25 cellular contexts compared by ENCODE assay signal in the genomic region with DNA sequence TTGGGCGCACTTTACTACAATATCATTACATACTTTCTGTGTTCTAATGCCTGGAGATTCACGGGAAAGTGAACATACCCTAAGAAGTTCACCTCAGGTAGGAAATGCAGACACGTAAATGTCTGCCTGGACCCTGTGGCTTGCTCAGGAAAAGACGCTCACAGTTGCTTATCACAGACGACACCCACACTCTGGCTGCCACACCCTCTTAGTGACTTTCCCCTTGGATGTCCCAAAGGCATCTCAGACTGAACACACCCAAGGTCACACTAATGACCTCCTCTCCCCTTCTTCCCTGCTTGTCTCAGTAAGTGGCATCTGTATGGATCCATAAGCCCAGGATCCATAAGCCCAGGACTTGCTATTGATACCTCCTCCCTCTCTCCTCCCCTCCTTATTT. TPM values are rescaled to one million over a fixed set of nuclear protein-coding genes. Genes with fewer than 3 reads are reported as not detected.
A peak's percentile ranks its signal among the peaks of the same experiment; 100 is the strongest.
DNase-seq lines count a peak whose midpoint lies in the region; ATAC-seq and TF ChIP-seq lines count a peak whose summit lies in the region.
"Had no signal": no experiment of that assay in that cellular context is flagged by ENCODE, and none has a peak within 500 bp of the region (broad histone marks: within the 10 kb centered on the region; RNA-seq: fewer than 3 reads in every experiment).

No MANE protein-coding gene starts in this region.

- H3K9me3 ChIP-seq in CD4-positive, alpha-beta memory T cell (ENCODE audit: control insufficient read depth in 1 of 2, low read length in 2 of 2), result no peaks in the 10 kb centered on the region
- H3K9me3 ChIP-seq in tibial nerve, result no peaks in the 10 kb centered on the region
- H3K9me3 ChIP-seq: BLaER1, SK-N-SH, spleen, uterus had no signal

- no peak overlapping the region for H3K4me3 Mint-ChIP-seq in activated CD8-positive, alpha-beta memory T cell treated with anti-CD3 and anti-CD28 coated beads, Interleukin-2, amount 10 ng/mL, durations not matched to agents 7 days and 5 days
- H3K4me3 Mint-ChIP-seq in CD4-positive, alpha-beta memory T cell, result peak overlapping the region in 7 of 8 donors; percentile 29 to 81 (median 56)
- no peak overlapping the region for H3K4me3 Mint-ChIP-seq in activated CD4-positive, alpha-beta memory T cell treated with anti-CD3 and anti-CD28 coated beads for 36 hours
- peak overlapping the region; percentile 44 to 91 (median 83) for H3K4me3 Mint-ChIP-seq in immature natural killer cell
- H3K4me3 Mint-ChIP-seq: memory B cell; stimulated activated memory B cell treated with anti-CD40 and anti-IgM and Interleukin-4, amounts not matched to agents 10 μg/mL and 1 μg/mL and 100 μg/mL, for 72 hours had no signal

- peaks cover 71% of the 10 kb centered on the region for H3K4me1 Mint-ChIP-seq in activated CD8-positive, alpha-beta memory T cell treated with anti-CD3 and anti-CD28 coated beads, Interleukin-2, amount 10 ng/mL, durations not matched to agents 7 days and 5 days
- H3K4me1 Mint-ChIP-seq in CD4-positive, alpha-beta memory T cell, result peaks cover 67 to 95% (median 81%) of the 10 kb centered on the region in 4 donors
- H3K4me1 Mint-ChIP-seq in activated CD4-positive, alpha-beta memory T cell treated with anti-CD3 and anti-CD28 coated beads for 36 hours (ENCODE audit: low read depth), result peaks cover 83% of the 10 kb centered on the region
- H3K4me1 Mint-ChIP-seq in immature natural killer cell, result peaks cover 95 to 97% of the 10 kb centered on the region in 2 donors
- H3K4me1 Mint-ChIP-seq: memory B cell; stimulated activated memory B cell treated with anti-CD40 and anti-IgM and Interleukin-4, amounts not matched to agents 10 μg/mL and 1 μg/mL and 100 μg/mL, for 72 hours had no signal

- TF ChIP-seq POLR2A in tibial nerve (IDR thresholded peaks at IDR 0.05), result no peak

- CTCF ChIA-PET in activated CD8-positive, alpha-beta memory T cell treated with anti-CD3 and anti-CD28 coated beads, Interleukin-2, amount 10 ng/mL, durations not matched to agents 7 days and 5 days (lab: Charles Lee), result interaction anchor here (0.9 to 1.6 kb wide), 4 partner anchors 93 to 98 kb away, joined by 3 to 7 read pairs (median 5); a partner anchor contains a TSS
- CTCF ChIA-PET in CD4-positive, alpha-beta memory T cell (lab: Charles Lee; ENCODE audit: partially characterized antibody), result interaction anchor here (0.6 to 1.5 kb wide), 14 partner anchors 8 to 355 kb away, joined by 3 to 26 read pairs (median 4); a partner anchor contains a TSS
- CTCF ChIA-PET in activated CD4-positive, alpha-beta memory T cell treated with anti-CD3 and anti-CD28 coated beads for 36 hours (lab: Charles Lee), result interaction anchor here (0.7 to 1.4 kb wide), 5 partner anchors 81 to 97 kb away, joined by 3 to 9 read pairs (median 6); a partner anchor contains a TSS

- H3K36me3 ChIP-seq in CD4-positive, alpha-beta memory T cell (ENCODE audit: insufficient read depth, low read length), result no peaks in the 10 kb centered on the region
- peaks cover 0 to 41% (median 0%) of the 10 kb centered on the region in 3 donors for H3K36me3 ChIP-seq in tibial nerve
- H3K36me3 ChIP-seq: uterus had no signal

- H3K27ac ChIP-seq in CD4-positive, alpha-beta memory T cell (ENCODE audit: low read depth, low read length), result peak overlapping the region; percentile 60
- no peak overlapping the region for H3K27ac ChIP-seq in tibial nerve
- H3K27ac ChIP-seq: BLaER1, uterus had no signal

- intact Hi-C loops in CD4-positive, alpha-beta memory T cell (cut with micrococcal nuclease), result loop anchor here (5.0 to 10.0 kb wide), 3 partner anchors 379 to 1189 kb away; a partner anchor contains a TSS
- intact Hi-C loops in activated CD4-positive, alpha-beta memory T cell treated with anti-CD3 and anti-CD28 coated beads for 36 hours (cut with micrococcal nuclease), result loop anchor here (5.0 to 10.0 kb wide), 4 partner anchors 67 to 607 kb away; no protein-coding TSS in a partner anchor

- H3K9me3 Mint-ChIP-seq in activated CD8-positive, alpha-beta memory T cell treated with anti-CD3 and anti-CD28 coated beads, Interleukin-2, amount 10 ng/mL, durations not matched to agents 7 days and 5 days (ENCODE audit: low read depth), result no peaks in the 10 kb centered on the region
- peaks cover 0 to 4% (median 0%) of the 10 kb centered on the region in 8 donors for H3K9me3 Mint-ChIP-seq in CD4-positive, alpha-beta memory T cell
- H3K9me3 Mint-ChIP-seq in activated CD4-positive, alpha-beta memory T cell treated with anti-CD3 and anti-CD28 coated beads for 36 hours, result no peaks in the 10 kb centered on the region
- no peaks in the 10 kb centered on the region for H3K9me3 Mint-ChIP-seq in immature natural killer cell
- H3K9me3 Mint-ChIP-seq: memory B cell; stimulated activated memory B cell treated with anti-CD40 and anti-IgM and Interleukin-4, amounts not matched to agents 10 μg/mL and 1 μg/mL and 100 μg/mL, for 72 hours had no signal

- ATAC-seq in activated CD8-positive, alpha-beta memory T cell treated with anti-CD3 and anti-CD28 coated beads, Interleukin-2, amount 10 ng/mL, durations not matched to agents 7 days and 5 days, result no peak
- ATAC-seq: left colon; stimulated activated memory B cell treated with anti-CD40 and anti-IgM and Interleukin-4, amounts not matched to agents 10 μg/mL and 1 μg/mL and 100 μg/mL, for 72 hours had no signal

- H3K4me3 ChIP-seq in CD4-positive, alpha-beta memory T cell (ENCODE audit: low read length in 2 of 2), result no peak overlapping the region
- no peak overlapping the region for H3K4me3 ChIP-seq in tibial nerve
- H3K4me3 ChIP-seq: BLaER1, spleen, uterus had no signal

- peaks cover 85% of the 10 kb centered on the region for H3K4me1 ChIP-seq in CD4-positive, alpha-beta memory T cell (ENCODE audit: insufficient read depth, low read length)
- H3K4me1 ChIP-seq in tibial nerve, result peaks cover 0 to 12% (median 0%) of the 10 kb centered on the region in 4 donors
- H3K4me1 ChIP-seq: BLaER1, uterus had no signal

- no peak for TF ChIP-seq EP300 in tibial nerve (IDR thresholded peaks at IDR 0.05)

- H3K27ac Mint-ChIP-seq in activated CD8-positive, alpha-beta memory T cell treated with anti-CD3 and anti-CD28 coated beads, Interleukin-2, amount 10 ng/mL, durations not matched to agents 7 days and 5 days, result peak overlapping the region; percentile 61
- H3K27ac Mint-ChIP-seq in CD4-positive, alpha-beta memory T cell, result peak overlapping the region; percentile 87 to 96 (median 89)
- H3K27ac Mint-ChIP-seq in activated CD4-positive, alpha-beta memory T cell treated with anti-CD3 and anti-CD28 coated beads for 36 hours, result peak overlapping the region; percentile 77
- H3K27ac Mint-ChIP-seq in immature natural killer cell, result peak overlapping the region; percentile 64 to 97 (median 82)
- H3K27ac Mint-ChIP-seq: memory B cell; stimulated activated memory B cell treated with anti-CD40 and anti-IgM and Interleukin-4, amounts not matched to agents 10 μg/mL and 1 μg/mL and 100 μg/mL, for 72 hours had no signal

- no peaks in the 10 kb centered on the region for H3K27me3 ChIP-seq in CD4-positive, alpha-beta memory T cell (ENCODE audit: insufficient read depth, low read length)
- H3K27me3 ChIP-seq in tibial nerve, result no peaks in the 10 kb centered on the region
- H3K27me3 ChIP-seq: BLaER1, spleen, uterus had no signal

- H3K27me3 Mint-ChIP-seq in activated CD8-positive, alpha-beta memory T cell treated with anti-CD3 and anti-CD28 coated beads, Interleukin-2, amount 10 ng/mL, durations not matched to agents 7 days and 5 days, result no peaks in the 10 kb centered on the region
- H3K27me3 Mint-ChIP-seq in CD4-positive, alpha-beta memory T cell, result no peaks in the 10 kb centered on the region
- H3K27me3 Mint-ChIP-seq in activated CD4-positive, alpha-beta memory T cell treated with anti-CD3 and anti-CD28 coated beads for 36 hours, result no peaks in the 10 kb centered on the region
- peaks cover 3 to 12% (median 10%) of the 10 kb centered on the region in 3 donors for H3K27me3 Mint-ChIP-seq in immature natural killer cell (ENCODE audit: low read depth in 3 of 3)
- H3K27me3 Mint-ChIP-seq: memory B cell; stimulated activated memory B cell treated with anti-CD40 and anti-IgM and Interleukin-4, amounts not matched to agents 10 μg/mL and 1 μg/mL and 100 μg/mL, for 72 hours had no signal

- 79 to 94% methylated on average over 5 of the region's 5 CpGs for WGBS in tibial nerve, 2 donors

- POLR2A ChIA-PET in CD4-positive, alpha-beta memory T cell (lab: Charles Lee; ENCODE audit: partially characterized antibody), result interaction anchor here (0.7 to 1.4 kb wide), 7 partner anchors 74 to 136 kb away, joined by 3 to 21 read pairs (median 4); a partner anchor contains a TSS
- POLR2A ChIA-PET in activated CD4-positive, alpha-beta memory T cell treated with anti-CD3 and anti-CD28 coated beads for 36 hours (lab: Charles Lee), result interaction anchor here (0.6 to 1.4 kb wide), 2 partner anchors 97 to 98 kb away, joined by 3 to 10 read pairs; a partner anchor contains a TSS

- H3K36me3 Mint-ChIP-seq in activated CD8-positive, alpha-beta memory T cell treated with anti-CD3 and anti-CD28 coated beads, Interleukin-2, amount 10 ng/mL, durations not matched to agents 7 days and 5 days, result peaks cover 33% of the 10 kb centered on the region
- peaks cover 8 to 9% of the 10 kb centered on the region in 2 donors for H3K36me3 Mint-ChIP-seq in CD4-positive, alpha-beta memory T cell
- H3K36me3 Mint-ChIP-seq in activated CD4-positive, alpha-beta memory T cell treated with anti-CD3 and anti-CD28 coated beads for 36 hours, result peaks cover 34% of the 10 kb centered on the region
- peaks cover 0 to 9% (median 8%) of the 10 kb centered on the region in 3 donors for H3K36me3 Mint-ChIP-seq in immature natural killer cell

- TF ChIP-seq CTCF in tibial nerve (IDR thresholded peaks at IDR 0.05), result no peak

- no peak for DNase-seq in activated CD8-positive, alpha-beta memory T cell treated with anti-CD3 and anti-CD28 coated beads, Interleukin-2, amount 10 ng/mL, durations not matched to agents 7 days and 5 days
- no peak for DNase-seq in activated CD8-positive, alpha-beta memory T cell treated with anti-CD3 and anti-CD28 coated beads, Interleukin-2, amount 50 U/mL, for 48 hours
- peak in 1 of 5 donors; percentile 53 for DNase-seq in CD4-positive, alpha-beta memory T cell
- peak; percentile 31 for DNase-seq in activated CD4-positive, alpha-beta memory T cell treated with anti-CD3 and anti-CD28 coated beads for 36 hours
- DNase-seq in immature natural killer cell, result no peak
- DNase-seq in Ammon's horn (ENCODE audit: low spot score), result no peak
- no peak for DNase-seq in T-helper 9 cell
- no peak for DNase-seq in tibial nerve (ENCODE audit: low spot score in 2 of 2)
- DNase-seq: activated CD4-positive, CD25-positive, alpha-beta regulatory T cell; left colon; NCI-H1436; NCI-H446; SK-N-SH; spleen; stimulated activated CD4-positive, alpha-beta T cell treated with anti-CD3 and anti-CD28 coated beads, Interleukin-2, amount 100 ng/mL, for 48 hours; uterus had no signal

RNA-seq across cellular contexts. Expression of a gene that starts 32.6 kb away (rescaled TPM):
- total RNA-seq in activated CD8-positive, alpha-beta memory T cell treated with anti-CD3 and anti-CD28 coated beads, Interleukin-2, amount 10 ng/mL, durations not matched to agents 7 days and 5 days, result not detected
- not detected for total RNA-seq in CD4-positive, alpha-beta memory T cell
- polyA plus RNA-seq in CD4-positive, alpha-beta memory T cell, result not detected
- total RNA-seq in activated CD4-positive, alpha-beta memory T cell treated with anti-CD3 and anti-CD28 coated beads for 36 hours, result not detected
- polyA plus RNA-seq in immature natural killer cell, result not detected
- not detected for total RNA-seq in tibial nerve
- total RNA-seq: A673, Daoy, epithelial cell of proximal tubule, left colon, OCI-LY7, renal cortical epithelial cell, spleen, temporal lobe, uterus had no signal
- polyA plus RNA-seq: SK-N-SH, spleen had no signal

Comparison
In these comparisons a context has a peak if more than half of its experiments do, and no peak if none do; other contexts are left out.
1. H3K4me3 Mint-ChIP-seq: peak in CD4-positive, alpha-beta memory T cell (7 of 8) and immature natural killer cell (5 of 5); none in activated CD8-positive, alpha-beta memory T cell treated with anti-CD3 and anti-CD28 coated beads, Interleukin-2, amount 10 ng/mL, durations not matched to agents 7 days and 5 days (single experiment) and activated CD4-positive, alpha-beta memory T cell treated with anti-CD3 and anti-CD28 coated beads for 36 hours (single experiment).
2. Peak in every context shown above with its lines, with median percentiles within 50 percentile points of each other: H3K27ac Mint-ChIP-seq.